ENCODE assay signal across 10 cellular contexts in the genomic region with DNA sequence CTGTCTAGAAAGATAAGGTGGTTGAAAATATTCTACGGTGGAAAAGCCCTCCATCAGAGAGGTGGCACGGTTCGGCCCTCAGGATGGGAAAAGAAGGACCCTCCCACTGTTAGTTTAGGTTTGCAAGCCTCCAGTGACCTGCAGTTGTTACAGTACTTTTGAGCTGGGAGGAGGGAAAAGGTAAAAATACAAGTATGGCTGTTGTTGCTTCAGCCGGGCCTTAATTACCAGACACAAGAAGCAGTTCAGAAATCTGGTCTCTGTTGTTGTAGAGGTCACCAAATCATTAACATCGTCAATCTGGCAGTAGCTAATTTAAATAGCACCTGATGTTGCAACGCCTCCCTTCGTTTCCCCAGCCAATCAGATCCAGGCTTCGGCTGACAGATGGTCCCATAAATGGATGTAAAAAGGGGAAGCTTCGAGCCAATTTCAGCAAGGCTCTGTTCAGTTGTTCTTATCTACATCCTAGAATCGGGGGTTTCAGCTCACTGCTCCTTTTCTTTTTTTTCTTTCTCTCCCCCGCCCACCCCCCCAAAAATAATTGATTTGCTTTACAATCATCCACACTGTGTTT. TPM values are rescaled to one million over a fixed set of nuclear protein-coding genes. Genes with fewer than 3 reads are reported as not detected.
DNase-seq lines count a peak whose midpoint lies in the region; ATAC-seq and TF ChIP-seq lines count a peak whose summit lies in the region.
"Had no signal": no experiment of that assay in that cellular context is flagged by ENCODE, and none has a peak within 500 bp of the region (broad histone marks: within the 10 kb centered on the region; RNA-seq: fewer than 3 reads in every experiment).

TSS of gene ELAVL4 (plus strand) at position 424 of the 577 bp plus-strand sequence. CDS start 270 bp downstream, outside the sequence.

- DNase-seq in CD4-positive, alpha-beta T cell: no peak
- DNase-seq in NCI-H128 (lab: John Stamatoyannopoulos, UW; ENCODE audit: unreplicated experiment): peak; percentile 40
- DNase-seq in SK-N-DZ (ENCODE audit: low spot score): peak; percentile 98
- no peak for DNase-seq in immature natural killer cell
- DNase-seq in effector CD4-positive, alpha-beta T cell: no peak
- DNase-seq in SW480 (ENCODE audit: low spot score): no peak
- no peak for DNase-seq in EL
- DNase-seq: activated B cell treated with CpG ODN at 0.5 μM for 24 hours, NCI-H226 had no signal

- H3K9me3 ChIP-seq in CD4-positive, alpha-beta T cell (ENCODE audit: control insufficient read depth, low read length): no peaks in the 10 kb centered on the region

- intact Hi-C loops in CD4-positive, alpha-beta T cell (cut with DNase I, micrococcal nuclease): no loop called here

- H3K4me1 Mint-ChIP-seq in CD4-positive, alpha-beta T cell (ENCODE audit: low read depth): peaks cover 21% of the 10 kb centered on the region
- peaks cover 9 to 22% of the 10 kb centered on the region in 2 donors for H3K4me1 Mint-ChIP-seq in immature natural killer cell

- H3K27me3 ChIP-seq in CD4-positive, alpha-beta T cell (ENCODE audit: control insufficient read depth, insufficient read depth, low read length): peaks cover 51% of the 10 kb centered on the region

- peak within 1 kb of the TSS; percentile 72 for H3K4me3 Mint-ChIP-seq in CD4-positive, alpha-beta T cell
- peak within 1 kb of the TSS in 3 of 5 donors; percentile 44 to 62 (median 46) for H3K4me3 Mint-ChIP-seq in immature natural killer cell
- H3K4me3 Mint-ChIP-seq: activated B cell treated with CpG ODN at 0.5 μM for 24 hours had no signal

- H3K36me3 Mint-ChIP-seq in CD4-positive, alpha-beta T cell (ENCODE audit: low read depth): no peaks in the 10 kb centered on the region
- H3K36me3 Mint-ChIP-seq in immature natural killer cell: no peaks in the 10 kb centered on the region

- ATAC-seq in CD4-positive, alpha-beta T cell (ENCODE audit: poor library complexity): no peak
- ATAC-seq in HG02571 (IDR thresholded peaks at IDR 0.05; ENCODE audit: unreplicated experiment): no peak

- H3K9me3 Mint-ChIP-seq in CD4-positive, alpha-beta T cell: no peaks in the 10 kb centered on the region
- H3K9me3 Mint-ChIP-seq in immature natural killer cell: peaks cover 0 to 26% (median under 1%) of the 10 kb centered on the region in 6 donors
- H3K9me3 Mint-ChIP-seq: activated B cell treated with CpG ODN at 0.5 μM for 24 hours had no signal

- H3K27ac Mint-ChIP-seq in CD4-positive, alpha-beta T cell: no peak within 1 kb of the TSS
- no peak within 1 kb of the TSS for H3K27ac Mint-ChIP-seq in immature natural killer cell
- H3K27ac Mint-ChIP-seq: activated B cell treated with CpG ODN at 0.5 μM for 24 hours had no signal

- H3K27me3 Mint-ChIP-seq in CD4-positive, alpha-beta T cell: peaks cover 60% of the 10 kb centered on the region
- peaks cover 6 to 14% (median 12%) of the 10 kb centered on the region in 3 donors for H3K27me3 Mint-ChIP-seq in immature natural killer cell (ENCODE audit: low read depth in 3 of 3)

- H3K27ac ChIP-seq in CD4-positive, alpha-beta T cell (ENCODE audit: low read depth, low read length): no peak within 1 kb of the TSS

- POLR2A ChIA-PET in CD4-positive, alpha-beta T cell (lab: Charles Lee): no interaction called here

- no peak for TF ChIP-seq CTCF in CD4-positive, alpha-beta T cell (IDR thresholded peaks at IDR 0.05)

- CTCF ChIA-PET in CD4-positive, alpha-beta T cell (lab: Charles Lee): no interaction called here

RNA-seq across cellular contexts. Expression of gene ELAVL4, which starts in this region (rescaled TPM):
- not detected for total RNA-seq in CD4-positive, alpha-beta T cell
- 263 and 313 TPM in 2 replicates for polyA plus RNA-seq in SK-N-DZ (2014; cell fraction: cytosol; rRNA removed)
- polyA plus RNA-seq in SK-N-DZ (2014; cell fraction: nucleus; rRNA removed): 181 and 182 TPM in 2 replicates
- polyA plus RNA-seq in immature natural killer cell: not detected
- total RNA-seq: activated B cell treated with CpG ODN at 0.5 μM for 24 hours had no signal

Comparison
In these comparisons a context has a peak if more than half of its experiments do, and no peak if none do; other contexts are left out.
1. DNase-seq: peak in NCI-H128 (single experiment) and SK-N-DZ (single experiment); none in CD4-positive, alpha-beta T cell (0 of 10), immature natural killer cell (0 of 3), effector CD4-positive, alpha-beta T cell (single experiment), SW480 (single experiment) and EL (single experiment).